In genomic region chr6:155125916-155126315, GRCh38 we compare ENCODE assay signal across 17 cellular contexts.
DNase-seq lines count a peak whose midpoint lies in the region; TF ChIP-seq lines count a peak whose summit lies in the region.
"Had no signal": no experiment of that assay in that cellular context is flagged by ENCODE, and none has a peak within 500 bp of the region (broad histone marks: within the 10 kb centered on the region; RNA-seq: fewer than 3 reads in every experiment).

No MANE protein-coding gene starts in this region.

- no peak overlapping the region for H3K4me3 ChIP-seq in HFF-Myc (replicated peaks; ENCODE audit: low read depth, low read length)
- H3K4me3 ChIP-seq: uterus had no signal

- no peak for DNase-seq in activated CD4-positive, alpha-beta T cell treated with anti-CD3 and anti-CD28 coated beads, Interleukin-2, amount 10 ng/mL, durations not matched to agents 24 days and 14 days
- DNase-seq in activated CD4-positive, alpha-beta T cell treated with anti-CD3 and anti-CD28 coated beads, Interleukin-2, amount 50 U/mL, for 4 hours, result no peak
- peak; percentile 90 for DNase-seq in HFF-Myc (ENCODE audit: extremely low read depth, low read depth)
- peak; percentile 44 for DNase-seq in astrocyte of the hippocampus (ENCODE audit: low read depth, low spot score)
- DNase-seq in iris pigment epithelial cell (ENCODE audit: low read depth), result peak; percentile 69
- no peak for DNase-seq in CD1c-positive myeloid dendritic cell (ENCODE audit: extremely low spot score)
- DNase-seq in mesenteric fat pad (ENCODE audit: low spot score), result no peak
- DNase-seq in NCI-H1417 treated with DMSO at 0.1 percent for 48 hours (lab: John Stamatoyannopoulos, UW), result no peak
- DNase-seq: activated B cell treated with CpG ODN at 0.5 μM for 24 hours; activated naive CD4-positive, alpha-beta T cell treated with anti-CD3 and anti-CD28 coated beads for 36 hours; CD4-positive, CD25-positive, alpha-beta regulatory T cell; DMS79; left colon; NCI-H1930; NCI-H446 treated with DMSO at 0.1 percent for 48 hours; stimulated activated naive CD8-positive, alpha-beta T cell treated with anti-CD3 and anti-CD28 coated beads, Interleukin-15, Interleukin-2, amounts not matched to agents 100 U/mL and 50 U/mL, for 24 hours; uterus had no signal

- peak overlapping the region; percentile 97 for H3K27ac Mint-ChIP-seq in activated CD4-positive, alpha-beta T cell treated with anti-CD3 and anti-CD28 coated beads, Interleukin-2, amount 10 ng/mL, durations not matched to agents 24 days and 14 days
- H3K27ac Mint-ChIP-seq: activated B cell treated with CpG ODN at 0.5 μM for 24 hours; activated naive CD4-positive, alpha-beta T cell treated with anti-CD3 and anti-CD28 coated beads for 36 hours had no signal

- no peak for TF ChIP-seq CTCF in HFF-Myc (IDR thresholded peaks at IDR 0.05; ENCODE audit: low read depth, low read length, missing control alignments)

- no peaks in the 10 kb centered on the region for H3K27me3 Mint-ChIP-seq in activated CD4-positive, alpha-beta T cell treated with anti-CD3 and anti-CD28 coated beads, Interleukin-2, amount 10 ng/mL, durations not matched to agents 24 days and 14 days
- H3K27me3 Mint-ChIP-seq: activated B cell treated with CpG ODN at 0.5 μM for 24 hours; CD4-positive, CD25-positive, alpha-beta regulatory T cell had no signal

- intact Hi-C loops in activated CD4-positive, alpha-beta T cell treated with anti-CD3 and anti-CD28 coated beads, Interleukin-2, amount 10 ng/mL, durations not matched to agents 24 days and 14 days (cut with micrococcal nuclease), result loop anchor here (5.0 kb wide), 1 partner anchor 129 kb away; the partner anchor contains the start of gene TIAM2

- peaks cover 3% of the 10 kb centered on the region for H3K9me3 Mint-ChIP-seq in activated CD4-positive, alpha-beta T cell treated with anti-CD3 and anti-CD28 coated beads, Interleukin-2, amount 10 ng/mL, durations not matched to agents 24 days and 14 days
- H3K9me3 Mint-ChIP-seq: activated B cell treated with CpG ODN at 0.5 μM for 24 hours; activated naive CD4-positive, alpha-beta T cell treated with anti-CD3 and anti-CD28 coated beads for 36 hours had no signal

- peaks cover 54% of the 10 kb centered on the region for H3K4me1 Mint-ChIP-seq in activated CD4-positive, alpha-beta T cell treated with anti-CD3 and anti-CD28 coated beads, Interleukin-2, amount 10 ng/mL, durations not matched to agents 24 days and 14 days
- H3K4me1 Mint-ChIP-seq: activated B cell treated with CpG ODN at 0.5 μM for 24 hours; CD4-positive, CD25-positive, alpha-beta regulatory T cell had no signal

- peaks cover 54% of the 10 kb centered on the region for H3K36me3 Mint-ChIP-seq in activated CD4-positive, alpha-beta T cell treated with anti-CD3 and anti-CD28 coated beads, Interleukin-2, amount 10 ng/mL, durations not matched to agents 24 days and 14 days (ENCODE audit: low read depth)

- peak overlapping the region; percentile 69 for H3K4me3 Mint-ChIP-seq in activated CD4-positive, alpha-beta T cell treated with anti-CD3 and anti-CD28 coated beads, Interleukin-2, amount 10 ng/mL, durations not matched to agents 24 days and 14 days
- H3K4me3 Mint-ChIP-seq: activated B cell treated with CpG ODN at 0.5 μM for 24 hours; activated naive CD4-positive, alpha-beta T cell treated with anti-CD3 and anti-CD28 coated beads for 36 hours; CD4-positive, CD25-positive, alpha-beta regulatory T cell had no signal

Comparison
In these comparisons a context has a peak if more than half of its experiments do, and no peak if none do; other contexts are left out.
1. DNase-seq: peak in HFF-Myc (single experiment), astrocyte of the hippocampus (single experiment) and iris pigment epithelial cell (single experiment); none in activated CD4-positive, alpha-beta T cell treated with anti-CD3 and anti-CD28 coated beads, Interleukin-2, amount 10 ng/mL, durations not matched to agents 24 days and 14 days (single experiment), activated CD4-positive, alpha-beta T cell treated with anti-CD3 and anti-CD28 coated beads, Interleukin-2, amount 50 U/mL, for 4 hours (0 of 2), CD1c-positive myeloid dendritic cell (single experiment), mesenteric fat pad (single experiment) and NCI-H1417 treated with DMSO at 0.1 percent for 48 hours (single experiment).